Comparison of ENCODE assay signal across 2 cellular contexts in genomic region chr2:102660574-102660973, GRCh38.
TF ChIP-seq lines count a peak whose summit lies in the region.

No MANE protein-coding gene starts in this region.

TF ChIP-seq in HepG2, 621 proteins besides CTCF, POLR2A, EP300 and RAD21:
- no peak for TF ChIP-seq KDM5B (CRISPR knock-in tag; IDR thresholded peaks at IDR 0.05; ENCODE audit: borderline replicate concordance)
- peak; percentile 45; the same call in 1 of the 2 replicates for TF ChIP-seq NFE2L2 (IDR thresholded peaks at IDR 0.05; ENCODE audit: low read length)
- peak; percentile 58 for TF ChIP-seq CREB1 (IDR thresholded peaks at IDR 0.05)
- TF ChIP-seq CREB1 (CRISPR knock-in tag; IDR thresholded peaks at IDR 0.05): no peak
- TF ChIP-seq, protein P1, sequence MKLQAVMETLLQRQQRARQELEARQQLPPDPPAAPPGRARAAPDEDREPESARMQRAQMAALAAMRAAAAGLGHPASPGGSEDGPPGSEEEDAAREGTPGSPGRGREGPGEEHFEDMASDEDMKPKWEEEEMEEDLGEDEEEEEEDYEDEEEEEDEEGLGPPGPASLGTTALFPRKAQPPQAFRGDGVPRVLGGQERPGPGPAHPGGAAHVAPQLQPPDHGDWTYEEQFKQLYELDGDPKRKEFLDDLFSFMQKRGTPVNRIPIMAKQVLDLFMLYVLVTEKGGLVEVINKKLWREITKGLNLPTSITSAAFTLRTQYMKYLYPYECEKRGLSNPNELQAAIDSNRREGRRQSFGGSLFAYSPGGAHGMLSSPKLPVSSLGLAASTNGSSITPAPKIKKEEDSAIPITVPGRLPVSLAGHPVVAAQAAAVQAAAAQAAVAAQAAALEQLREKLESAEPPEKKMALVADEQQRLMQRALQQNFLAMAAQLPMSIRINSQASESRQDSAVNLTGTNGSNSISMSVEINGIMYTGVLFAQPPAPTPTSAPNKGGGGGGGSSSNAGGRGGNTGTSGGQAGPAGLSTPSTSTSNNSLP (IDR thresholded peaks at IDR 0.05; ENCODE audit: low read depth, low read length): peak; percentile 38; the same call in 1 of the 2 replicates

TF ChIP-seq in K562, 482 proteins besides CTCF, POLR2A, EP300 and RAD21 (continues in another document):
- TF ChIP-seq ZNF232 (CRISPR knock-in tag; IDR thresholded peaks at IDR 0.05): no peak
- TF ChIP-seq ZEB2 (IDR thresholded peaks at IDR 0.05): no peak
- no peak for TF ChIP-seq POLR2AphosphoS2 (IDR thresholded peaks at IDR 0.05; ENCODE audit: low read length)
- TF ChIP-seq, protein P2, sequence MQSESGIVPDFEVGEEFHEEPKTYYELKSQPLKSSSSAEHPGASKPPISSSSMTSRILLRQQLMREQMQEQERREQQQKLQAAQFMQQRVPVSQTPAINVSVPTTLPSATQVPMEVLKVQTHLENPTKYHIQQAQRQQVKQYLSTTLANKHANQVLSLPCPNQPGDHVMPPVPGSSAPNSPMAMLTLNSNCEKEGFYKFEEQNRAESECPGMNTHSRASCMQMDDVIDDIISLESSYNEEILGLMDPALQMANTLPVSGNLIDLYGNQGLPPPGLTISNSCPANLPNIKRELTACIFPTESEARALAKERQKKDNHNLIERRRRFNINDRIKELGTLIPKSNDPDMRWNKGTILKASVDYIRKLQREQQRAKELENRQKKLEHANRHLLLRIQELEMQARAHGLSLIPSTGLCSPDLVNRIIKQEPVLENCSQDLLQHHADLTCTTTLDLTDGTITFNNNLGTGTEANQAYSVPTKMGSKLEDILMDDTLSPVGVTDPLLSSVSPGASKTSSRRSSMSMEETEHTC (IDR thresholded peaks at IDR 0.05): no peak
- no peak for TF ChIP-seq SMARCE1 (IDR thresholded peaks at IDR 0.05)
- TF ChIP-seq MYC (IDR thresholded peaks at IDR 0.05; ENCODE audit: low read depth, low read length): no peak
- TF ChIP-seq MYC (CRISPR knock-in tag; IDR thresholded peaks at IDR 0.05; ENCODE audit: borderline replicate concordance, low read depth): no peak
- no peak for TF ChIP-seq PBX2 (CRISPR knock-in tag; IDR thresholded peaks at IDR 0.05; ENCODE audit: low read depth)
- no peak for TF ChIP-seq PBX2 (tag; conservative IDR thresholded peaks at IDR 0.05; ENCODE audit: low read depth)
- no peak for TF ChIP-seq PRMT5 (CRISPR knock-in tag; IDR thresholded peaks at IDR 0.05)
- peak; percentile 74 for TF ChIP-seq MAFG (tag; conservative IDR thresholded peaks at IDR 0.05)
- TF ChIP-seq TOE1 (IDR thresholded peaks at IDR 0.05; ENCODE audit: borderline replicate concordance): no peak
- TF ChIP-seq TOE1 (CRISPR knock-in tag; IDR thresholded peaks at IDR 0.05; ENCODE audit: borderline replicate concordance, low read depth): no peak
- no peak for TF ChIP-seq HDAC3 (IDR thresholded peaks at IDR 0.05; ENCODE audit: borderline replicate concordance, partially characterized antibody)
- peak; percentile 34; the same call in 1 of the 2 replicates for TF ChIP-seq FOSL1 (tag; conservative IDR thresholded peaks at IDR 0.05)
- TF ChIP-seq ZNF316 (IDR thresholded peaks at IDR 0.05): peak; percentile 80
- no peak for TF ChIP-seq ARID4B (CRISPR knock-in tag; IDR thresholded peaks at IDR 0.05)
- TF ChIP-seq, protein P3, sequence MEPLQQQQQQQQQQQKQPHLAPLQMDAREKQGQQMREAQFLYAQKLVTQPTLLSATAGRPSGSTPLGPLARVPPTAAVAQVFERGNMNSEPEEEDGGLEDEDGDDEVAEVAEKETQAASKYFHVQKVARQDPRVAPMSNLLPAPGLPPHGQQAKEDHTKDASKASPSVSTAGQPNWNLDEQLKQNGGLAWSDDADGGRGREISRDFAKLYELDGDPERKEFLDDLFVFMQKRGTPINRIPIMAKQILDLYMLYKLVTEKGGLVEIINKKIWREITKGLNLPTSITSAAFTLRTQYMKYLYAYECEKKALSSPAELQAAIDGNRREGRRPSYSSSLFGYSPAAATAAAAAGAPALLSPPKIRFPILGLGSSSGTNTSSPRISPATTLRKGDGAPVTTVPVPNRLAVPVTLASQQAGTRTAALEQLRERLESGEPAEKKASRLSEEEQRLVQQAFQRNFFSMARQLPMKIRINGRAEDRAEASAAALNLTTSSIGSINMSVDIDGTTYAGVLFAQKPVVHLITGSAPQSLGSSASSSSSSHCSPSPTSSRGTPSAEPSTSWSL (CRISPR knock-in tag; IDR thresholded peaks at IDR 0.05; ENCODE audit: borderline replicate concordance): no peak
- TF ChIP-seq JUN (IDR thresholded peaks at IDR 0.05; ENCODE audit: borderline replicate concordance, low read depth, low read length): 0 out of 2 replicates have a peak, but pooled peaks have one; percentile 10
- no peak for TF ChIP-seq JUN (CRISPR knock-in tag; IDR thresholded peaks at IDR 0.05; ENCODE audit: borderline replicate concordance)
- TF ChIP-seq PCBP2 (IDR thresholded peaks at IDR 0.05; ENCODE audit: low read depth, low read length, poor library complexity, severe bottlenecking): no peak
- TF ChIP-seq DDX20 (tag; IDR thresholded peaks at IDR 0.05; ENCODE audit: low read depth): no peak
- TF ChIP-seq FOXJ2 (tag; IDR thresholded peaks at IDR 0.05): no peak
- TF ChIP-seq, protein P4, sequence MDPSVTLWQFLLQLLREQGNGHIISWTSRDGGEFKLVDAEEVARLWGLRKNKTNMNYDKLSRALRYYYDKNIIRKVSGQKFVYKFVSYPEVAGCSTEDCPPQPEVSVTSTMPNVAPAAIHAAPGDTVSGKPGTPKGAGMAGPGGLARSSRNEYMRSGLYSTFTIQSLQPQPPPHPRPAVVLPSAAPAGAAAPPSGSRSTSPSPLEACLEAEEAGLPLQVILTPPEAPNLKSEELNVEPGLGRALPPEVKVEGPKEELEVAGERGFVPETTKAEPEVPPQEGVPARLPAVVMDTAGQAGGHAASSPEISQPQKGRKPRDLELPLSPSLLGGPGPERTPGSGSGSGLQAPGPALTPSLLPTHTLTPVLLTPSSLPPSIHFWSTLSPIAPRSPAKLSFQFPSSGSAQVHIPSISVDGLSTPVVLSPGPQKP (CRISPR knock-in tag; IDR thresholded peaks at IDR 0.05): no peak
- no peak for TF ChIP-seq ZBTB34 (CRISPR knock-in tag; IDR thresholded peaks at IDR 0.05)
- no peak for TF ChIP-seq ZNF561 (CRISPR knock-in tag; conservative IDR thresholded peaks at IDR 0.05)
- TF ChIP-seq FOXK2 (conservative IDR thresholded peaks at IDR 0.05 in 1 of 2, IDR thresholded peaks at IDR 0.05 in 1 of 2; ENCODE audit: low read depth in 2 of 2): no peak
- TF ChIP-seq TFAM (CRISPR knock-in tag; conservative IDR thresholded peaks at IDR 0.05): no peak
- no peak for TF ChIP-seq ZNF785 (CRISPR knock-in tag; IDR thresholded peaks at IDR 0.05)
- TF ChIP-seq BRD9 (IDR thresholded peaks at IDR 0.05; ENCODE audit: low read depth, partially characterized antibody): no peak
- no peak for TF ChIP-seq RFX5 (IDR thresholded peaks at IDR 0.05; ENCODE audit: low read depth, low read length)
- TF ChIP-seq, protein P5, sequence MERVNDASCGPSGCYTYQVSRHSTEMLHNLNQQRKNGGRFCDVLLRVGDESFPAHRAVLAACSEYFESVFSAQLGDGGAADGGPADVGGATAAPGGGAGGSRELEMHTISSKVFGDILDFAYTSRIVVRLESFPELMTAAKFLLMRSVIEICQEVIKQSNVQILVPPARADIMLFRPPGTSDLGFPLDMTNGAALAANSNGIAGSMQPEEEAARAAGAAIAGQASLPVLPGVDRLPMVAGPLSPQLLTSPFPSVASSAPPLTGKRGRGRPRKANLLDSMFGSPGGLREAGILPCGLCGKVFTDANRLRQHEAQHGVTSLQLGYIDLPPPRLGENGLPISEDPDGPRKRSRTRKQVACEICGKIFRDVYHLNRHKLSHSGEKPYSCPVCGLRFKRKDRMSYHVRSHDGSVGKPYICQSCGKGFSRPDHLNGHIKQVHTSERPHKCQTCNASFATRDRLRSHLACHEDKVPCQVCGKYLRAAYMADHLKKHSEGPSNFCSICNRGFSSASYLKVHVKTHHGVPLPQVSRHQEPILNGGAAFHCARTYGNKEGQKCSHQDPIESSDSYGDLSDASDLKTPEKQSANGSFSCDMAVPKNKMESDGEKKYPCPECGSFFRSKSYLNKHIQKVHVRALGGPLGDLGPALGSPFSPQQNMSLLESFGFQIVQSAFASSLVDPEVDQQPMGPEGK (CRISPR knock-in tag; IDR thresholded peaks at IDR 0.05; ENCODE audit: borderline replicate concordance): no peak
- TF ChIP-seq RNF2 (IDR thresholded peaks at IDR 0.05): no peak
- no peak for TF ChIP-seq CBX3 (IDR thresholded peaks at IDR 0.05; ENCODE audit: borderline replicate concordance in 1 of 2, low read length in 2 of 2)
- TF ChIP-seq ZNF184 (CRISPR knock-in tag; IDR thresholded peaks at IDR 0.05): no peak
- no peak for TF ChIP-seq MEF2D (tag; conservative IDR thresholded peaks at IDR 0.05; ENCODE audit: low read depth)
- TF ChIP-seq MAZ (CRISPR knock-in tag; conservative IDR thresholded peaks at IDR 0.05 in 1 of 2, IDR thresholded peaks at IDR 0.05 in 1 of 2): no peak
- no peak for TF ChIP-seq POLR2AphosphoS5 (IDR thresholded peaks at IDR 0.05; ENCODE audit: control insufficient read depth, insufficient read depth, low read depth, low read length)
- peak; percentile 52; the same call in 1 of the 2 replicates for TF ChIP-seq NFE2 (IDR thresholded peaks at IDR 0.05; ENCODE audit: low read depth)
- peak; percentile 55; the same call in 1 of the 2 replicates for TF ChIP-seq C11orf30 (IDR thresholded peaks at IDR 0.05; ENCODE audit: low read depth)
- no peak for TF ChIP-seq ZNF584 (CRISPR knock-in tag; IDR thresholded peaks at IDR 0.05; ENCODE audit: low read depth)
- no peak for TF ChIP-seq E2F1 (CRISPR knock-in tag; IDR thresholded peaks at IDR 0.05)
- TF ChIP-seq ZNF217 (CRISPR knock-in tag; IDR thresholded peaks at IDR 0.05): no peak
- no peak for TF ChIP-seq YBX1 (IDR thresholded peaks at IDR 0.05)
- TF ChIP-seq ZNF12 (CRISPR knock-in tag; IDR thresholded peaks at IDR 0.05): no peak
- no peak for TF ChIP-seq IRF2 (CRISPR knock-in tag; IDR thresholded peaks at IDR 0.05)
- no peak for TF ChIP-seq ZNF133 (CRISPR knock-in tag; IDR thresholded peaks at IDR 0.05)
- no peak for TF ChIP-seq MAFF (IDR thresholded peaks at IDR 0.05; ENCODE audit: low read length)
- no peak for TF ChIP-seq ZNF780A (CRISPR knock-in tag; IDR thresholded peaks at IDR 0.05)
- TF ChIP-seq ZNF699 (CRISPR knock-in tag; IDR thresholded peaks at IDR 0.05; ENCODE audit: insufficient replicate concordance): no peak
- no peak for TF ChIP-seq ZNF436 (CRISPR knock-in tag; IDR thresholded peaks at IDR 0.05)
- TF ChIP-seq GABPB1 (CRISPR knock-in tag; IDR thresholded peaks at IDR 0.05): no peak
